Comparison of ENCODE assay signal across 1 cellular context in genomic region chr2:135048122-135048521, GRCh38.
TF ChIP-seq lines count a peak whose summit lies in the region.

No MANE protein-coding gene starts in this region.

TF ChIP-seq in H1, 55 proteins besides CTCF, POLR2A, EP300 and RAD21:
- no peak for TF ChIP-seq BACH1 (IDR thresholded peaks at IDR 0.05; ENCODE audit: low read length)
- TF ChIP-seq POLR2AphosphoS5 (IDR thresholded peaks at IDR 0.05; ENCODE audit: low read depth, low read length) = no peak
- no peak for TF ChIP-seq NANOG (IDR thresholded peaks at IDR 0.05; ENCODE audit: insufficient read depth, low read depth, low read length, poor library complexity, severe bottlenecking)
- no peak for TF ChIP-seq RFX5 (IDR thresholded peaks at IDR 0.05; ENCODE audit: borderline replicate concordance, low read depth, low read length)
- TF ChIP-seq USF2 (IDR thresholded peaks at IDR 0.05; ENCODE audit: low read length) = no peak
